In the genomic region with DNA sequence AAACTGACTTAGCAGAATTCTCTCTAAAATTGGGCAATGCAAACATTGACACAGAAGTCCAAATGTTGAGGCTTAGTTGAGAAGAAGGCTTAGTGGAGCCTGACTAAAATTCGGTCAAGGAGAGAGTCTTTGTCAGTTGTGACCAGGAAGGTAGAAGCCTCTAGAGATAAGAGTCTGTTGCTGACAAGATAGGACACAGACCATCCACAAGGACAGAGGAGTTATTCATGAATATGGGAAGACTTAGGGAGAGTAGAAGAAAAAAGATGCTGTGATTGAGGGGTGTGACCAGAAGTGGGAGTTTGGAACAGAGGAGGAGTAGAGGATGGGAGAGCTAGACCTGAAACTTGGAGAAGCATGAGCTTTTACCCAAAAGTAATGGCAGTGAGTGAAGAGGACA, we compare ENCODE assay signal across 30 cellular contexts.
"Had no signal": no experiment of that assay in that cellular context is flagged by ENCODE, and none has a peak within 500 bp of the region (broad histone marks: within the 10 kb centered on the region; RNA-seq: fewer than 3 reads in every experiment).

No MANE protein-coding gene starts in this region.

- H3K4me1 Mint-ChIP-seq: endodermal cell had no signal

- H3K36me3 ChIP-seq: colonic mucosa, esophagus muscularis mucosa, esophagus squamous epithelium, gastrocnemius medialis, gastroesophageal sphincter, heart left ventricle, heart right ventricle had no signal

- H3K9me3 ChIP-seq: colonic mucosa, esophagus muscularis mucosa, esophagus squamous epithelium, gastrocnemius medialis, gastroesophageal sphincter, heart left ventricle, heart right ventricle had no signal

- H2AFZ ChIP-seq: hepatocyte had no signal

- H3K9me3 Mint-ChIP-seq: dendritic cell treated with granulocyte-macrophage colony-stimulating factor and Interleukin-4, amounts not matched to agents 40 ng/mL and 50 ng/mL, for 4 days; effector memory CD8-positive, alpha-beta T cell; endodermal cell had no signal

- H3K4me3 ChIP-seq: colonic mucosa, coronary artery, dorsolateral prefrontal cortex, esophagus muscularis mucosa, esophagus squamous epithelium, gastrocnemius medialis, gastroesophageal sphincter, heart left ventricle, heart right ventricle, hepatocyte had no signal

- H3K4me2 ChIP-seq: hepatocyte had no signal

- ATAC-seq: effector memory CD8-positive, alpha-beta T cell; esophagus mucosa; foreskin keratinocyte; gastrocnemius medialis; gastroesophageal sphincter; heart left ventricle; heart right ventricle had no signal

- H3K27ac Mint-ChIP-seq: dendritic cell treated with granulocyte-macrophage colony-stimulating factor and Interleukin-4, amounts not matched to agents 40 ng/mL and 50 ng/mL, for 4 days; effector memory CD8-positive, alpha-beta T cell; endodermal cell had no signal

- H3K27ac ChIP-seq: colonic mucosa, coronary artery, dorsolateral prefrontal cortex, epithelial cell of prostate, esophagus muscularis mucosa, esophagus squamous epithelium, foreskin keratinocyte, gastrocnemius medialis, gastroesophageal sphincter, heart left ventricle, heart right ventricle, hepatocyte had no signal

- H3K4me1 ChIP-seq: colonic mucosa, esophagus muscularis mucosa, esophagus squamous epithelium, foreskin keratinocyte, gastrocnemius medialis, gastroesophageal sphincter, heart left ventricle, heart right ventricle had no signal

- FAIRE-seq: colon, endometrium, endothelial cell of umbilical vein, frontal cortex had no signal

- H3K27me3 ChIP-seq: colonic mucosa had no signal

- DNase-seq: colonic mucosa; cortex of kidney; dermis blood vessel endothelial cell; dorsolateral prefrontal cortex; effector CD4-positive, alpha-beta T cell; effector CD8-positive, alpha-beta T cell; effector memory CD4-positive, alpha-beta T cell; effector memory CD8-positive, alpha-beta T cell; endodermal cell; erythroblast; esophagus squamous epithelium; foreskin fibroblast; foreskin keratinocyte; foreskin melanocyte; gastrocnemius medialis; glutamatergic neuron; head of caudate nucleus; heart left ventricle; heart right ventricle had no signal

- H3K4me3 Mint-ChIP-seq: dendritic cell treated with granulocyte-macrophage colony-stimulating factor and Interleukin-4, amounts not matched to agents 40 ng/mL and 50 ng/mL, for 4 days; effector memory CD8-positive, alpha-beta T cell; endodermal cell had no signal

- H3K79me2 ChIP-seq: hepatocyte had no signal
